In genomic region chr4:118850813-118851173, GRCh38 we compare ENCODE assay signal across 8 cellular contexts. TPM values are rescaled to one million over a fixed set of nuclear protein-coding genes. Genes with fewer than 3 reads are reported as not detected.
DNase-seq lines count a peak whose midpoint lies in the region; ATAC-seq and TF ChIP-seq lines count a peak whose summit lies in the region.

No MANE protein-coding gene starts in this region.

- peaks cover 18% of the 10 kb centered on the region for H3K36me3 Mint-ChIP-seq in activated CD4-positive, alpha-beta T cell treated with anti-CD3 and anti-CD28 coated beads, Interleukin-2, amount 10 ng/mL, durations not matched to agents 7 days and 5 days (ENCODE audit: low read depth)
- no peaks in the 10 kb centered on the region for H3K36me3 Mint-ChIP-seq in dendritic cell treated with granulocyte-macrophage colony-stimulating factor and Interleukin-4, amounts not matched to agents 40 ng/mL and 50 ng/mL, for 4 days (ENCODE audit: low read depth)

- intact Hi-C loops in dendritic cell treated with granulocyte-macrophage colony-stimulating factor and Interleukin-4, amounts not matched to agents 40 ng/mL and 50 ng/mL, for 4 days (cut with micrococcal nuclease), result no loop called here

- no peaks in the 10 kb centered on the region for H3K9me3 ChIP-seq in parathyroid adenoma (ENCODE audit: control insufficient read depth, low read length)

- no peaks in the 10 kb centered on the region for H3K4me1 ChIP-seq in parathyroid adenoma

- H3K27ac ChIP-seq in parathyroid adenoma, result no peak overlapping the region

- peak overlapping the region; percentile 93 for H3K4me3 Mint-ChIP-seq in activated CD4-positive, alpha-beta T cell treated with anti-CD3 and anti-CD28 coated beads, Interleukin-2, amount 10 ng/mL, durations not matched to agents 7 days and 5 days
- H3K4me3 Mint-ChIP-seq in dendritic cell treated with granulocyte-macrophage colony-stimulating factor and Interleukin-4, amounts not matched to agents 40 ng/mL and 50 ng/mL, for 4 days, result peak overlapping the region; percentile 64

- H3K27ac Mint-ChIP-seq in activated CD4-positive, alpha-beta T cell treated with anti-CD3 and anti-CD28 coated beads, Interleukin-2, amount 10 ng/mL, durations not matched to agents 7 days and 5 days, result peak overlapping the region; percentile 92
- H3K27ac Mint-ChIP-seq in dendritic cell treated with granulocyte-macrophage colony-stimulating factor and Interleukin-4, amounts not matched to agents 40 ng/mL and 50 ng/mL, for 4 days, result peak overlapping the region; percentile 62

- H3K9me3 Mint-ChIP-seq in activated CD4-positive, alpha-beta T cell treated with anti-CD3 and anti-CD28 coated beads, Interleukin-2, amount 10 ng/mL, durations not matched to agents 7 days and 5 days, result peaks cover 8% of the 10 kb centered on the region
- no peaks in the 10 kb centered on the region for H3K9me3 Mint-ChIP-seq in dendritic cell treated with granulocyte-macrophage colony-stimulating factor and Interleukin-4, amounts not matched to agents 40 ng/mL and 50 ng/mL, for 4 days

- no peak for DNase-seq in activated CD4-positive, alpha-beta T cell treated with anti-CD3 and anti-CD28 coated beads, Interleukin-2, amount 10 ng/mL, durations not matched to agents 7 days and 5 days
- DNase-seq in activated CD4-positive, alpha-beta T cell treated with anti-CD3 and anti-CD28 coated beads, Interleukin-2, amount 50 U/mL, for 48 hours, result no peak
- DNase-seq in OCI-M1 (lab: John Stamatoyannopoulos, UW) (no peak), putamen (ENCODE audit: low spot score) (no peak), 8988T (no peak)

- peak; percentile 15 for ATAC-seq in HG03378 (IDR thresholded peaks at IDR 0.05; ENCODE audit: unreplicated experiment)

- no peak for TF ChIP-seq CTCF in parathyroid adenoma (IDR thresholded peaks at IDR 0.05)

- H3K9ac ChIP-seq in parathyroid adenoma, result no peak overlapping the region

- peak overlapping the region; percentile 27 for H3K4me2 ChIP-seq in parathyroid adenoma (ENCODE audit: low read length)

- no peak overlapping the region for H3K4me3 ChIP-seq in parathyroid adenoma (ENCODE audit: low read depth, low read length)

- H3K27me3 ChIP-seq in parathyroid adenoma (ENCODE audit: control insufficient read depth, insufficient read depth, low read length), result no peaks in the 10 kb centered on the region

- peaks cover 11% of the 10 kb centered on the region for H3K27me3 Mint-ChIP-seq in activated CD4-positive, alpha-beta T cell treated with anti-CD3 and anti-CD28 coated beads, Interleukin-2, amount 10 ng/mL, durations not matched to agents 7 days and 5 days
- peaks cover 2% of the 10 kb centered on the region for H3K27me3 Mint-ChIP-seq in dendritic cell treated with granulocyte-macrophage colony-stimulating factor and Interleukin-4, amounts not matched to agents 40 ng/mL and 50 ng/mL, for 4 days

- peaks cover 28% of the 10 kb centered on the region for H3K4me1 Mint-ChIP-seq in activated CD4-positive, alpha-beta T cell treated with anti-CD3 and anti-CD28 coated beads, Interleukin-2, amount 10 ng/mL, durations not matched to agents 7 days and 5 days
- H3K4me1 Mint-ChIP-seq in dendritic cell treated with granulocyte-macrophage colony-stimulating factor and Interleukin-4, amounts not matched to agents 40 ng/mL and 50 ng/mL, for 4 days (ENCODE audit: low read depth), result peaks cover 11% of the 10 kb centered on the region

- H2AFZ ChIP-seq in parathyroid adenoma, result peak overlapping the region; percentile 66

- H3K36me3 ChIP-seq in parathyroid adenoma (ENCODE audit: control insufficient read depth, insufficient read depth, low read length), result no peaks in the 10 kb centered on the region

- CTCF ChIA-PET in activated CD4-positive, alpha-beta T cell treated with anti-CD3 and anti-CD28 coated beads, Interleukin-2, amount 10 ng/mL, durations not matched to agents 7 days and 5 days (lab: Charles Lee), result interaction anchor here (0.7 to 2.1 kb wide), 2 partner anchors 9 to 16 kb away, joined by 3 to 4 read pairs; no protein-coding TSS in a partner anchor

- H3K79me2 ChIP-seq in parathyroid adenoma, result no peaks in the 10 kb centered on the region

- POLR2A ChIA-PET in activated CD4-positive, alpha-beta T cell treated with anti-CD3 and anti-CD28 coated beads, Interleukin-2, amount 10 ng/mL, durations not matched to agents 7 days and 5 days (lab: Charles Lee), result no interaction called here

RNA-seq across cellular contexts. Expression of gene SEC24D, which starts 14.9 kb away (rescaled TPM):
- total RNA-seq in activated CD4-positive, alpha-beta T cell treated with anti-CD3 and anti-CD28 coated beads, Interleukin-2, amount 10 ng/mL, durations not matched to agents 7 days and 5 days, result 10 to 100 TPM; 33.1 to 36.1 TPM

RNA-seq across cellular contexts. Expression of gene SYNPO2, which starts 37.9 kb away (rescaled TPM):
- 1 to 10 TPM; 1.2 to 1.4 TPM for total RNA-seq in activated CD4-positive, alpha-beta T cell treated with anti-CD3 and anti-CD28 coated beads, Interleukin-2, amount 10 ng/mL, durations not matched to agents 7 days and 5 days
